In the genomic region with DNA sequence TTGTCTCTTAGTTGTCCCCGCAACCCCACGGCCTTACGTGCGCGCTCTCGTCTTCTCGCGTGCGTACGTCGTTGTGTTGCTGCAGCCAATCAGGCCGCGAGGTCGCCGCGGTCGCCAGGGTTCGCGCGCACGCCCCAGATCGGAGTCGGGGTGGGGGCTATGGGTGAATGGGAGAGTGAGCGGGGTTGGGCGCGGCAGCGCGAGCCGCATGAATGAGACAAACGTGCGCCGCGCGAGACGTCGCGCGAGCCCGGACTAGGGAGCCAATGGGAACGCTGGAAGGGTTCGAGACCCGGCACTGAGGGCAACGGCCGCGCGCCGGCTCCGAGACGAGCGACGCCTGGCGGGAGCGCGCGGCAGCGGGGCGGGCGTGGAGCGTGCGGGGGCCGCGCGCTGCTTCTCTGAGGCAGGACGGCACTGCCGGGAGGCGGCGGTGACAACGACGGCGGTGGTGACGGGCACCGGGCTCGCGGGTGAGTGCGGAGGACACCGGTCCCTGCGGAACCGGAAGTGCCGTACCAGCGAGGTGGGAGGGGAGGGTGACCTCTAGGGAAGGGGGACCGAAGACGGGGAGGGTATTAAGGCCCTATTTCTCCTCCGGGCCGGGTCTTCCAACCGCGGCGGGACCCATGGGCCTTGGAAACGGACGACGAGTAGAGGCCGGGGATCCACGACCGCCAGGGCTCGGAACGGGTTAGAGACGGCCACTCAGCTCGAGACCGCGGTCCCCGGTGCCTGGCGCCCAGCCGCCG, we compare ENCODE assay signal across 1 cellular context.
TF ChIP-seq lines count a peak whose summit lies in the region.

A gene with protein sequence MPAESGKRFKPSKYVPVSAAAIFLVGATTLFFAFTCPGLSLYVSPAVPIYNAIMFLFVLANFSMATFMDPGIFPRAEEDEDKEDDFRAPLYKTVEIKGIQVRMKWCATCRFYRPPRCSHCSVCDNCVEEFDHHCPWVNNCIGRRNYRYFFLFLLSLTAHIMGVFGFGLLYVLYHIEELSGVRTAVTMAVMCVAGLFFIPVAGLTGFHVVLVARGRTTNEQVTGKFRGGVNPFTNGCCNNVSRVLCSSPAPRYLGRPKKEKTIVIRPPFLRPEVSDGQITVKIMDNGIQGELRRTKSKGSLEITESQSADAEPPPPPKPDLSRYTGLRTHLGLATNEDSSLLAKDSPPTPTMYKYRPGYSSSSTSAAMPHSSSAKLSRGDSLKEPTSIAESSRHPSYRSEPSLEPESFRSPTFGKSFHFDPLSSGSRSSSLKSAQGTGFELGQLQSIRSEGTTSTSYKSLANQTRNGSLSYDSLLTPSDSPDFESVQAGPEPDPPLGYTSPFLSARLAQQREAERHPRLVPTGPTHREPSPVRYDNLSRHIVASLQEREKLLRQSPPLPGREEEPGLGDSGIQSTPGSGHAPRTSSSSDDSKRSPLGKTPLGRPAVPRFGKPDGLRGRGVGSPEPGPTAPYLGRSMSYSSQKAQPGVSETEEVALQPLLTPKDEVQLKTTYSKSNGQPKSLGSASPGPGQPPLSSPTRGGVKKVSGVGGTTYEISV (plus strand): TSS at position 400 of the 752 bp plus-strand sequence. CDS start 4,977 bp downstream, outside the sequence.

TF ChIP-seq in H1, 55 proteins besides CTCF, POLR2A, EP300 and RAD21:
- TF ChIP-seq FOSL1 (IDR thresholded peaks at IDR 0.05; ENCODE audit: insufficient read depth, low read depth, low read length) (no peak), MAX (IDR thresholded peaks at IDR 0.05) (peak; percentile 76), KDM5A (IDR thresholded peaks at IDR 0.05; ENCODE audit: low read length) (0 out of 2 replicates have a peak, but pooled peaks have one; percentile 20), NANOG (IDR thresholded peaks at IDR 0.05; ENCODE audit: insufficient read depth, low read depth, low read length, poor library complexity, severe bottlenecking) (peak; percentile 22), MAFK (IDR thresholded peaks at IDR 0.05; ENCODE audit: low read depth, low read length) (no peak; the same call in 1 of the 2 replicates), POLR2AphosphoS5 (IDR thresholded peaks at IDR 0.05; ENCODE audit: low read depth, low read length) (peak; percentile 78), CHD2 (IDR thresholded peaks at IDR 0.05; ENCODE audit: low read length) (peak; percentile 92), BRCA1 (IDR thresholded peaks at IDR 0.05; ENCODE audit: low read depth, low read length) (peak; percentile 75), TAF1 (IDR thresholded peaks at IDR 0.05; ENCODE audit: low read depth, low read length) (peak; percentile 87), TAF7 (optimal IDR thresholded peaks at IDR 0.05; ENCODE audit: borderline replicate concordance, low read depth, low read length) (peak; percentile 55), CHD1 (IDR thresholded peaks at IDR 0.05; ENCODE audit: low read depth, low read length) (no peak), HDAC2 (IDR thresholded peaks at IDR 0.05; ENCODE audit: borderline replicate concordance in 1 of 2, low read depth in 2 of 2, low read length in 2 of 2) (no peak; a peak in 1 of 4 replicates), TBP (IDR thresholded peaks at IDR 0.05; ENCODE audit: low read depth, low read length) (peak; percentile 64), KDM1A (IDR thresholded peaks at IDR 0.05; ENCODE audit: borderline replicate concordance, low read length) (no peak), NRF1 (IDR thresholded peaks at IDR 0.05; ENCODE audit: low read depth, low read length) (0 out of 2 replicates have a peak, but pooled peaks have one; percentile 15), SIN3A (conservative IDR thresholded peaks at IDR 0.05 in 1 of 2, IDR thresholded peaks at IDR 0.05 in 1 of 2; ENCODE audit: low read depth in 1 of 2, low read length in 2 of 2) (peak in 1 of 2 experiments; percentile 86; a peak in 1 of 4 replicates), RBBP5 (IDR thresholded peaks at IDR 0.05; ENCODE audit: borderline replicate concordance, low read depth, low read length) (peak; percentile 98; the same call in 1 of the 2 replicates), GABPA (IDR thresholded peaks at IDR 0.05; ENCODE audit: borderline replicate concordance, insufficient read depth, low read length) (peak; percentile 82), CEBPB (IDR thresholded peaks at IDR 0.05; ENCODE audit: low read depth, low read length) (no peak), SUZ12 (IDR thresholded peaks at IDR 0.05; ENCODE audit: low read length) (no peak), PHF8 (conservative IDR thresholded peaks at IDR 0.05; ENCODE audit: low read depth, low read length) (peak; percentile 91), EGR1 (IDR thresholded peaks at IDR 0.05; ENCODE audit: borderline replicate concordance, low read depth, low read length) (no peak), ASH2L (IDR thresholded peaks at IDR 0.05; ENCODE audit: low read length) (peak; percentile 90), KDM4A (IDR thresholded peaks at IDR 0.05; ENCODE audit: low read depth, low read length, severe bottlenecking) (peak; percentile 69), ZNF274 (IDR thresholded peaks at IDR 0.05; ENCODE audit: borderline replicate concordance, extremely low read depth, low read length) (no peak), SP1 (IDR thresholded peaks at IDR 0.05; ENCODE audit: low read depth, low read length) (no peak), BACH1 (IDR thresholded peaks at IDR 0.05; ENCODE audit: low read length) (peak; percentile 55; the same call in 1 of the 2 replicates), CREB1 (IDR thresholded peaks at IDR 0.05) (peak; percentile 58; the same call in 1 of the 2 replicates), POU5F1 (IDR thresholded peaks at IDR 0.05; ENCODE audit: low read depth, low read length) (no peak), CHD7 (IDR thresholded peaks at IDR 0.05; ENCODE audit: insufficient replicate concordance, low read length) (no peak), SIX5 (IDR thresholded peaks at IDR 0.05; ENCODE audit: low read depth, low read length) (no peak), GTF2F1 (IDR thresholded peaks at IDR 0.05; ENCODE audit: borderline replicate concordance, low read depth, low read length) (peak; percentile 80; the same call in 1 of the 2 replicates)
- TF ChIP-seq, protein P1, sequence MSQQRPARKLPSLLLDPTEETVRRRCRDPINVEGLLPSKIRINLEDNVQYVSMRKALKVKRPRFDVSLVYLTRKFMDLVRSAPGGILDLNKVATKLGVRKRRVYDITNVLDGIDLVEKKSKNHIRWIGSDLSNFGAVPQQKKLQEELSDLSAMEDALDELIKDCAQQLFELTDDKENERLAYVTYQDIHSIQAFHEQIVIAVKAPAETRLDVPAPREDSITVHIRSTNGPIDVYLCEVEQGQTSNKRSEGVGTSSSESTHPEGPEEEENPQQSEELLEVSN (IDR thresholded peaks at IDR 0.05): peak; percentile 53; the same call in 1 of the 2 replicates
- TF ChIP-seq, protein P2, sequence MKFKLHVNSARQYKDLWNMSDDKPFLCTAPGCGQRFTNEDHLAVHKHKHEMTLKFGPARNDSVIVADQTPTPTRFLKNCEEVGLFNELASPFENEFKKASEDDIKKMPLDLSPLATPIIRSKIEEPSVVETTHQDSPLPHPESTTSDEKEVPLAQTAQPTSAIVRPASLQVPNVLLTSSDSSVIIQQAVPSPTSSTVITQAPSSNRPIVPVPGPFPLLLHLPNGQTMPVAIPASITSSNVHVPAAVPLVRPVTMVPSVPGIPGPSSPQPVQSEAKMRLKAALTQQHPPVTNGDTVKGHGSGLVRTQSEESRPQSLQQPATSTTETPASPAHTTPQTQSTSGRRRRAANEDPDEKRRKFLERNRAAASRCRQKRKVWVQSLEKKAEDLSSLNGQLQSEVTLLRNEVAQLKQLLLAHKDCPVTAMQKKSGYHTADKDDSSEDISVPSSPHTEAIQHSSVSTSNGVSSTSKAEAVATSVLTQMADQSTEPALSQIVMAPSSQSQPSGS (IDR thresholded peaks at IDR 0.05; ENCODE audit: low read length): no peak
- TF ChIP-seq, protein P3, sequence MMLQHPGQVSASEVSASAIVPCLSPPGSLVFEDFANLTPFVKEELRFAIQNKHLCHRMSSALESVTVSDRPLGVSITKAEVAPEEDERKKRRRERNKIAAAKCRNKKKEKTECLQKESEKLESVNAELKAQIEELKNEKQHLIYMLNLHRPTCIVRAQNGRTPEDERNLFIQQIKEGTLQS (IDR thresholded peaks at IDR 0.05; ENCODE audit: insufficient read depth, low read depth, low read length): no peak
